In the genomic region with DNA sequence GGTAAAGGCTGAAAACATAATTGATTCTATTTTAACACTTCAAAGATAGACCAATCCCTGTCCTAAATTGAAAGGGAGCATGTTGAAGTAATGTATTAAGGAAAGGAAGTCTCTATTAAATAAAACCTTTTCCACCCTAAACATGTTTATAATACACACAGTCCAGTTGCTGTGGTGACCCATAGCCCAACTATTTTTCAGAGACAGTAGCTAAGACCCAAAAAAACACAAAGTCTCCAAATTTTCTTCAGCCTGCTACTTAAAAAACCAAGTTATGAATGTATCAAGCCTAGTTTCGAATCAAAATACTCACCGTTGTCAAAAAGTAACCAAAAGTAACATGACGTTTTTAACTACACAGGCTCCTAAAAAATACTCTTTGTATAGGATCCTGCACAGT, we compare ENCODE assay signal across 8 cellular contexts. TPM values are rescaled to one million over a fixed set of nuclear protein-coding genes. Genes with fewer than 3 reads are reported as not detected.
DNase-seq lines count a peak whose midpoint lies in the region; ATAC-seq and TF ChIP-seq lines count a peak whose summit lies in the region.

No MANE protein-coding gene starts in this region.

- TF ChIP-seq EP300 in ovary (IDR thresholded peaks at IDR 0.05): no peak

- H3K27ac ChIP-seq in right lobe of liver (peak overlapping the region; percentile 76 to 94 (median 89)), ovary (peak overlapping the region in 1 of 2 donors; percentile 97)

- H3K36me3 ChIP-seq in right lobe of liver (no peaks in the 10 kb centered on the region), ovary (no peaks in the 10 kb centered on the region)

- in situ Hi-C loops in astrocyte of the spinal cord (cut with HindIII; ENCODE audit: low sequenced_read_pairs): no loop called here

- intact Hi-C loops in right lobe of liver (cut with DNase I): no loop called here
- intact Hi-C loops in ovary (cut with DNase I): loop anchor here in 1 of 4 donors (2.0 to 10.0 kb wide), 2 partner anchors 37 to 105 kb away; no protein-coding TSS in a partner anchor

- H3K4me3 ChIP-seq in astrocyte of the spinal cord (ENCODE audit: low read depth, low read length) (peak overlapping the region; percentile 80), right lobe of liver (peak overlapping the region; percentile 53 to 61 (median 53)), ovary (no peak overlapping the region)

- ATAC-seq in stimulated activated naive CD8-positive, alpha-beta T cell treated with anti-CD3 and anti-CD28 coated beads, Interleukin-15, Interleukin-2, amounts not matched to agents 100 U/mL and 50 U/mL, for 24 hours: no peak
- ATAC-seq in right lobe of liver (no peak), GM18867 (IDR thresholded peaks at IDR 0.05; ENCODE audit: unreplicated experiment) (no peak)

- H3K36me3 Mint-ChIP-seq in stimulated activated naive CD8-positive, alpha-beta T cell treated with anti-CD3 and anti-CD28 coated beads, Interleukin-15, Interleukin-2, amounts not matched to agents 100 ng/mL and 50 ng/mL, for 24 hours (ENCODE audit: low read depth): peaks cover 26% of the 10 kb centered on the region

- H3K27me3 Mint-ChIP-seq in stimulated activated naive CD8-positive, alpha-beta T cell treated with anti-CD3 and anti-CD28 coated beads, Interleukin-15, Interleukin-2, amounts not matched to agents 100 ng/mL and 50 ng/mL, for 24 hours: no peaks in the 10 kb centered on the region

- no peak for DNase-seq in stimulated activated naive CD8-positive, alpha-beta T cell treated with anti-CD3 and anti-CD28 coated beads, Interleukin-15, Interleukin-2, amounts not matched to agents 100 U/mL and 50 U/mL, for 24 hours
- DNase-seq in astrocyte of the spinal cord (ENCODE audit: low read depth, low spot score): peak; percentile 64
- DNase-seq in right lobe of liver: no peak
- no peak for DNase-seq in NCI-H69 (lab: John Stamatoyannopoulos, UW)
- DNase-seq in ovary: no peak
- no peak for DNase-seq in stimulated activated CD4-positive, alpha-beta T cell treated with anti-CD3 and anti-CD28 coated beads, Interleukin-4, amount 100 ng/mL, for 24 hours

- H3K4me1 ChIP-seq in right lobe of liver (peaks cover 0 to 32% (median 5%) of the 10 kb centered on the region in 4 donors), ovary (ENCODE audit: insufficient read depth) (peaks cover 2% of the 10 kb centered on the region)

- no peak for TF ChIP-seq POLR2A in right lobe of liver (IDR thresholded peaks at IDR 0.05)
- TF ChIP-seq POLR2A in ovary (IDR thresholded peaks at IDR 0.05): no peak

- H3K27me3 ChIP-seq in right lobe of liver: no peaks in the 10 kb centered on the region
- H3K27me3 ChIP-seq in ovary: no peaks in the 10 kb centered on the region

- peak overlapping the region; percentile 87 for H3K4me3 Mint-ChIP-seq in stimulated activated naive CD8-positive, alpha-beta T cell treated with anti-CD3 and anti-CD28 coated beads, Interleukin-15, Interleukin-2, amounts not matched to agents 100 ng/mL and 50 ng/mL, for 24 hours

- TF ChIP-seq CTCF in astrocyte of the spinal cord (IDR thresholded peaks at IDR 0.05; ENCODE audit: low read depth, low read length) (no peak), right lobe of liver (IDR thresholded peaks at IDR 0.05) (no peak), ovary (IDR thresholded peaks at IDR 0.05) (no peak)

- H3K9me3 Mint-ChIP-seq in stimulated activated naive CD8-positive, alpha-beta T cell treated with anti-CD3 and anti-CD28 coated beads, Interleukin-15, Interleukin-2, amounts not matched to agents 100 ng/mL and 50 ng/mL, for 24 hours: no peaks in the 10 kb centered on the region

- H3K4me1 Mint-ChIP-seq in stimulated activated naive CD8-positive, alpha-beta T cell treated with anti-CD3 and anti-CD28 coated beads, Interleukin-15, Interleukin-2, amounts not matched to agents 100 ng/mL and 50 ng/mL, for 24 hours (ENCODE audit: low read depth): peaks cover 60% of the 10 kb centered on the region

- peak overlapping the region; percentile 87 for H3K27ac Mint-ChIP-seq in stimulated activated naive CD8-positive, alpha-beta T cell treated with anti-CD3 and anti-CD28 coated beads, Interleukin-15, Interleukin-2, amounts not matched to agents 100 ng/mL and 50 ng/mL, for 24 hours

- H3K9me3 ChIP-seq in right lobe of liver (no peaks in the 10 kb centered on the region), ovary (no peaks in the 10 kb centered on the region)

- 4% methylated on average over 3 of the region's 3 CpGs for WGBS in right lobe of liver (ENCODE audit: insufficient coverage, low coverage, low lambda C conversion rate, missing lambda C conversion rate)
- 3 to 6% (median 4%) methylated on average over 3 of the region's 3 CpGs for WGBS in ovary, 3 donors

RNA-seq across cellular contexts. Expression of a gene that starts 1.6 kb away (rescaled TPM):
- total RNA-seq in right lobe of liver: 10 to 100 TPM; 15.1 to 39.2 (median 26.9) TPM
- total RNA-seq in ovary: 10 to 100 TPM; 16.3 to 69.5 (median 55.1) TPM
- polyA plus RNA-seq in ovary: 10 to 100 TPM in 1 of 2 donors, 1 to 10 TPM in 1; 5.8 to 14.0 TPM

RNA-seq across cellular contexts. Expression of a gene that starts 50.1 kb away (rescaled TPM):
- total RNA-seq in right lobe of liver (10 to 100 TPM in 2 of 6 experiments, 1 to 10 TPM in 4; 6.9 to 27.0 (median 7.9) TPM), ovary (1 to 10 TPM; 1.5 to 9.5 (median 5.8) TPM)
- polyA plus RNA-seq in ovary: 1 to 10 TPM; 3.4 to 3.5 TPM
